Comparison of ENCODE assay signal across 14 cellular contexts in genomic region chr4:23788460-23788859, GRCh38.
DNase-seq lines count a peak whose midpoint lies in the region; ATAC-seq and TF ChIP-seq lines count a peak whose summit lies in the region.
"Had no signal": no experiment of that assay in that cellular context is flagged by ENCODE, and none has a peak within 500 bp of the region (broad histone marks: within the 10 kb centered on the region; RNA-seq: fewer than 3 reads in every experiment).

No MANE protein-coding gene starts in this region.

- no peaks in the 10 kb centered on the region for H3K79me2 ChIP-seq in osteoblast (ENCODE audit: insufficient read depth, low read length)

- peak; percentile 9 for DNase-seq in NCI-H510A treated with DMSO at 0.1 percent for 48 hours (lab: John Stamatoyannopoulos, UW)
- no peak for DNase-seq in NCI-H510A (lab: John Stamatoyannopoulos, UW)
- no peak for DNase-seq in adipocyte (ENCODE audit: low read depth)
- no peak for DNase-seq in right cardiac atrium
- DNase-seq in spleen = no peak
- DNase-seq in GM13977 (ENCODE audit: low spot score) = no peak
- DNase-seq in activated naive CD4-positive, alpha-beta T cell (lab: John Stamatoyannopoulos, UW) = no peak
- no peak for DNase-seq in osteoblast (ENCODE audit: insufficient read length, low spot score, missing footprints)
- DNase-seq: caudate nucleus; CD8-positive, alpha-beta T cell; lower lobe of right lung; MG63; stimulated activated naive CD8-positive, alpha-beta T cell treated with anti-CD3 and anti-CD28 coated beads, Interleukin-15, amount 100 ng/mL, for 72 hours had no signal

- H3K27ac ChIP-seq in right cardiac atrium (ENCODE audit: low read length) (peak overlapping the region; percentile 71), spleen (peak overlapping the region in 7 of 8 donors; percentile 1 to 67 (median 61)), osteoblast (ENCODE audit: low read depth, low read length) (no peak overlapping the region)
- H3K27ac ChIP-seq: lower lobe of right lung, skin epidermis had no signal

- peaks cover 14% of the 10 kb centered on the region for H3K9me3 ChIP-seq in adipocyte (ENCODE audit: control insufficient read depth, low read length)
- no peaks in the 10 kb centered on the region for H3K9me3 ChIP-seq in right cardiac atrium (ENCODE audit: control insufficient read depth, low read length)
- peaks cover 0 to 14% (median 3%) of the 10 kb centered on the region in 8 donors for H3K9me3 ChIP-seq in spleen
- no peaks in the 10 kb centered on the region for H3K9me3 ChIP-seq in osteoblast (ENCODE audit: low read depth, low read length)
- H3K9me3 ChIP-seq: lower lobe of right lung, MG63 had no signal

- intact Hi-C loops in right cardiac atrium (cut with DNase I) (no loop called here), spleen (cut with DNase I; ENCODE audit: low total_unique reads) (no loop called here)

- H3K9ac ChIP-seq in adipocyte (ENCODE audit: low read length) = peak overlapping the region; percentile 57

- H3K4me1 ChIP-seq in adipocyte (ENCODE audit: control insufficient read depth, insufficient read depth, low read length) (peaks cover 33% of the 10 kb centered on the region), right cardiac atrium (ENCODE audit: control insufficient read depth, insufficient read depth, low read length) (no peaks in the 10 kb centered on the region), spleen (no peaks in the 10 kb centered on the region), osteoblast (ENCODE audit: insufficient read depth, low read length) (no peaks in the 10 kb centered on the region)
- H3K4me1 ChIP-seq: lower lobe of right lung had no signal

- in situ Hi-C loops in GM13977 (cut with MboI; ENCODE audit: low pct_unique_long_range_greater_than_20kb, low sequenced_read_pairs, unreplicated experiment) = no loop called here

- WGBS in right cardiac atrium = 38% methylated on average over 5 of the region's 5 CpGs
- WGBS in spleen, 5 donors = 17 to 27% (median 23%) methylated on average over 5 of the region's 5 CpGs

- ATAC-seq in right cardiac atrium = peak; percentile 58 to 65
- ATAC-seq: CD8-positive, alpha-beta T cell; stimulated activated naive CD8-positive, alpha-beta T cell treated with anti-CD3 and anti-CD28 coated beads, Interleukin-15, amount 100 ng/mL, for 72 hours had no signal

- TF ChIP-seq CTCF in spleen (IDR thresholded peaks at IDR 0.05 in 8 of 11, conservative IDR thresholded peaks at IDR 0.05 in 3 of 11) (no peak), GM13977 (IDR thresholded peaks at IDR 0.05; ENCODE audit: extremely low read depth, insufficient read depth, missing control alignments) (no peak), osteoblast (IDR thresholded peaks at IDR 0.05; ENCODE audit: extremely low read depth, low read depth, low read length) (no peak)

- no peaks in the 10 kb centered on the region for H4K20me1 ChIP-seq in osteoblast (ENCODE audit: insufficient read depth, low read length)

- peaks cover 12% of the 10 kb centered on the region for H3K36me3 ChIP-seq in adipocyte (ENCODE audit: control insufficient read depth, insufficient read depth, low read length, severe bottlenecking)
- H3K36me3 ChIP-seq in spleen = no peaks in the 10 kb centered on the region
- no peaks in the 10 kb centered on the region for H3K36me3 ChIP-seq in osteoblast (ENCODE audit: insufficient read depth, low read length)
- H3K36me3 ChIP-seq: lower lobe of right lung, MG63 had no signal

- no peak overlapping the region for H2AFZ ChIP-seq in osteoblast (ENCODE audit: low read length)

- H3K27me3 ChIP-seq in adipocyte (replicated peaks; ENCODE audit: control insufficient read depth, insufficient read depth, low read length) (no peaks in the 10 kb centered on the region), right cardiac atrium (ENCODE audit: control insufficient read depth, insufficient read depth) (no peaks in the 10 kb centered on the region), spleen (replicated peaks in 1 of 7) (no peaks in the 10 kb centered on the region), osteoblast (ENCODE audit: insufficient read depth, low read length) (no peaks in the 10 kb centered on the region)
- H3K27me3 ChIP-seq: MG63 had no signal

- H3K4me3 ChIP-seq in adipocyte (ENCODE audit: low read length) = no peak overlapping the region
- H3K4me3 ChIP-seq in right cardiac atrium (ENCODE audit: low read length) = no peak overlapping the region
- no peak overlapping the region for H3K4me3 ChIP-seq in spleen
- no peak overlapping the region for H3K4me3 ChIP-seq in osteoblast (ENCODE audit: insufficient read depth, low read length)
- H3K4me3 ChIP-seq: lower lobe of right lung, MG63, skin epidermis had no signal

- no peak overlapping the region for H3K4me2 ChIP-seq in osteoblast (ENCODE audit: insufficient read depth, low read length)

- no peak for TF ChIP-seq POLR2A in spleen (IDR thresholded peaks at IDR 0.05)
